In the genomic region with DNA sequence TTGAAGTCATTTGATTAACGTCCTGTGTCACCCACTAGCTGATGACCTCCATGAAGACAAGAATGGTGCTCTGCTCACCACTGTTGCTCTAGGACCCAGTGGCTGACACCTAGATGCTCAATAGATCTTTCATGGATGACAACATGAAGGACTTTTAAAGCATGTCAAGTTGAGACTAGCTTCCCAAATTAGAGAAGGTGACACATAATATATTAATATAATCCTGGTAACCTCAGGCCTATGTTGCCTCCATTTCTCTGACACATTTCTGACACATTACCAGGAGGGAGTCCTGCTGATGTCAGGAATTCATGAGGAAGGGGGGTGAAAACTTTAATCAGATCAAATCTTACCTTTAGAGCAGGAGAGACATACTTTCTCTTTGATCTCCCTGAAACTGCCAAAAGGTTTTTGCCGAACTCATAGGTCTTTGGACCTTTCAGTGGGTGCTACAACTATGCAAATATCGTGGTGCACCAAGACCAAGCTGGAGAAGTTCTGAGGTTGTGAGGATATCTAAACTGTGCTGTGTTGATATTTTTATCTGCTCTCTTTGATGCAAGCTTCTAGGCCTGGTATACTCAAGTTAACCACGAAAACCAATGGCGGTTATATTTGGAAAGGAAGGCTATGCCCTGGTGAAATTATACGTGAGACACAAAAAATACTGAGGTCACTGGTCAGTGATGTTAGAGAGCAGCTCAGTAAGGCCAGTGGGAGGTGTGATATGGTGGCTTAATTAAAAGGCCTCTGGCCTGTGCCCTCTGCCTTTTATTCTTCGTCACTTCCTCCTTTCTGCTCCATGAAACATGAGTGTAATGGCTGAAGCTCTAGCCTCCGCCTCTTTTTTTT, we compare ENCODE assay signal across 1 cellular context.
TF ChIP-seq lines count a peak whose summit lies in the region.

No MANE protein-coding gene starts in this region.

TF ChIP-seq in GM23338, 12 proteins besides CTCF, POLR2A, EP300 and RAD21 (continued from another document):
- TF ChIP-seq, protein P1, sequence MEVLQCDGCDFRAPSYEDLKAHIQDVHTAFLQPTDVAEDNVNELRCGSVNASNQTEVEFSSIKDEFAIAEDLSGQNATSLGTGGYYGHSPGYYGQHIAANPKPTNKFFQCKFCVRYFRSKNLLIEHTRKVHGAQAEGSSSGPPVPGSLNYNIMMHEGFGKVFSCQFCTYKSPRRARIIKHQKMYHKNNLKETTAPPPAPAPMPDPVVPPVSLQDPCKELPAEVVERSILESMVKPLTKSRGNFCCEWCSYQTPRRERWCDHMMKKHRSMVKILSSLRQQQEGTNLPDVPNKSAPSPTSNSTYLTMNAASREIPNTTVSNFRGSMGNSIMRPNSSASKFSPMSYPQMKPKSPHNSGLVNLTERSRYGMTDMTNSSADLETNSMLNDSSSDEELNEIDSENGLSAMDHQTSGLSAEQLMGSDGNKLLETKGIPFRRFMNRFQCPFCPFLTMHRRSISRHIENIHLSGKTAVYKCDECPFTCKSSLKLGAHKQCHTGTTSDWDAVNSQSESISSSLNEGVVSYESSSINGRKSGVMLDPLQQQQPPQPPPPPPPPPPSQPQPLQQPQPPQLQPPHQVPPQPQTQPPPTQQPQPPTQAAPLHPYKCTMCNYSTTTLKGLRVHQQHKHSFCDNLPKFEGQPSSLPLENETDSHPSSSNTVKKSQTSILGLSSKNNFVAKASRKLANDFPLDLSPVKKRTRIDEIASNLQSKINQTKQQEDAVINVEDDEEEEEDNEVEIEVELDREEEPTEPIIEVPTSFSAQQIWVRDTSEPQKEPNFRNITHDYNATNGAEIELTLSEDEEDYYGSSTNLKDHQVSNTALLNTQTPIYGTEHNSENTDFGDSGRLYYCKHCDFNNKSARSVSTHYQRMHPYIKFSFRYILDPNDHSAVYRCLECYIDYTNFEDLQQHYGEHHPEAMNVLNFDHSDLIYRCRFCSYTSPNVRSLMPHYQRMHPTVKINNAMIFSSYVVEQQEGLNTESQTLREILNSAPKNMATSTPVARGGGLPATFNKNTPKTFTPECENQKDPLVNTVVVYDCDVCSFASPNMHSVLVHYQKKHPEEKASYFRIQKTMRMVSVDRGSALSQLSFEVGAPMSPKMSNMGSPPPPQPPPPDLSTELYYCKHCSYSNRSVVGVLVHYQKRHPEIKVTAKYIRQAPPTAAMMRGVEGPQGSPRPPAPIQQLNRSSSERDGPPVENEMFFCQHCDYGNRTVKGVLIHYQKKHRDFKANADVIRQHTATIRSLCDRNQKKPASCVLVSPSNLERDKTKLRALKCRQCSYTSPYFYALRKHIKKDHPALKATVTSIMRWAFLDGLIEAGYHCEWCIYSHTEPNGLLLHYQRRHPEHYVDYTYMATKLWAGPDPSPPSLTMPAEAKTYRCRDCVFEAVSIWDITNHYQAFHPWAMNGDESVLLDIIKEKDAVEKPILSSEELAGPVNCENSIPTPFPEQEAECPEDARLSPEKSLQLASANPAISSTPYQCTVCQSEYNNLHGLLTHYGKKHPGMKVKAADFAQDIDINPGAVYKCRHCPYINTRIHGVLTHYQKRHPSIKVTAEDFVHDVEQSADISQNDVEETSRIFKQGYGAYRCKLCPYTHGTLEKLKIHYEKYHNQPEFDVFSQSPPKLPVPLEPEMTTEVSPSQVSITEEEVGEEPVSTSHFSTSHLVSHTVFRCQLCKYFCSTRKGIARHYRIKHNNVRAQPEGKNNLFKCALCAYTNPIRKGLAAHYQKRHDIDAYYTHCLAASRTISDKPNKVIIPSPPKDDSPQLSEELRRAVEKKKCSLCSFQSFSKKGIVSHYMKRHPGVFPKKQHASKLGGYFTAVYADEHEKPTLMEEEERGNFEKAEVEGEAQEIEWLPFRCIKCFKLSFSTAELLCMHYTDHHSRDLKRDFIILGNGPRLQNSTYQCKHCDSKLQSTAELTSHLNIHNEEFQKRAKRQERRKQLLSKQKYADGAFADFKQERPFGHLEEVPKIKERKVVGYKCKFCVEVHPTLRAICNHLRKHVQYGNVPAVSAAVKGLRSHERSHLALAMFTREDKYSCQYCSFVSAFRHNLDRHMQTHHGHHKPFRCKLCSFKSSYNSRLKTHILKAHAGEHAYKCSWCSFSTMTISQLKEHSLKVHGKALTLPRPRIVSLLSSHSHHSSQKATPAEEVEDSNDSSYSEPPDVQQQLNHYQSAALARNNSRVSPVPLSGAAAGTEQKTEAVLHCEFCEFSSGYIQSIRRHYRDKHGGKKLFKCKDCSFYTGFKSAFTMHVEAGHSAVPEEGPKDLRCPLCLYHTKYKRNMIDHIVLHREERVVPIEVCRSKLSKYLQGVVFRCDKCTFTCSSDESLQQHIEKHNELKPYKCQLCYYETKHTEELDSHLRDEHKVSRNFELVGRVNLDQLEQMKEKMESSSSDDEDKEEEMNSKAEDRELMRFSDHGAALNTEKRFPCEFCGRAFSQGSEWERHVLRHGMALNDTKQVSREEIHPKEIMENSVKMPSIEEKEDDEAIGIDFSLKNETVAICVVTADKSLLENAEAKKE (CRISPR knock-in tag; IDR thresholded peaks at IDR 0.05) = no peak
- no peak for TF ChIP-seq CREB1 (CRISPR knock-in tag; IDR thresholded peaks at IDR 0.05; ENCODE audit: low read depth)
- TF ChIP-seq JUNB (IDR thresholded peaks at IDR 0.05; ENCODE audit: unreplicated experiment) = no peak
- no peak for TF ChIP-seq NANOG (IDR thresholded peaks at IDR 0.05; ENCODE audit: borderline replicate concordance)
- no peak for TF ChIP-seq STAT1 (IDR thresholded peaks at IDR 0.05; ENCODE audit: unreplicated experiment)
